ENCODE assay signal across 11 cellular contexts in genomic region chr9:81819859-81820546, GRCh38.
DNase-seq lines count a peak whose midpoint lies in the region; ATAC-seq, FAIRE-seq and TF ChIP-seq lines count a peak whose summit lies in the region.
"Had no signal": no experiment of that assay in that cellular context is flagged by ENCODE, and none has a peak within 500 bp of the region (broad histone marks: within the 10 kb centered on the region; RNA-seq: fewer than 3 reads in every experiment).

No MANE protein-coding gene starts in this region.

- CTCF ChIA-PET in HEK293 (lab: Yijun Ruan, JAX): no interaction called here
- CTCF ChIA-PET in H1 (lab: Charles Lee; ENCODE audit: partially characterized antibody): interaction anchor here (0.6 to 1.1 kb wide), 2 partner anchors 21 to 152 kb away, joined by 3 read pairs; no protein-coding TSS in a partner anchor

- no peaks in the 10 kb centered on the region for H4K20me1 ChIP-seq in H1 (replicated peaks in 1 of 2; ENCODE audit: control insufficient read depth in 1 of 2, insufficient read depth in 2 of 2, low read length in 2 of 2)

- H3K4ac ChIP-seq in H1 (replicated peaks; ENCODE audit: insufficient read length, low read depth, low read length) (no peak overlapping the region), mesenchymal stem cell (ENCODE audit: low read depth in 1 of 2, low read length in 2 of 2) (peak overlapping the region in 1 of 2 experiments; percentile 49)

- WGBS in H1 (ENCODE audit: extremely low coverage in 1 of 2, insufficient coverage in 1 of 2, insufficient read length in 1 of 2, insufficient replicate concordance in 2 of 2, low coverage in 1 of 2, low lambda C conversion rate in 2 of 2, missing lambda C conversion rate in 1 of 2), 2 experiments: 35% methylated on average over 8 of the region's 8 CpGs; no CpG with 5 or more reads in 1 of the 2 experiments
- 39% methylated on average over 7 of the region's 8 CpGs for WGBS in mesenchymal stem cell
- 43 to 45% methylated on average over 7 to 8 of the region's 8 CpGs for WGBS in testis, 2 donors

- intact Hi-C loops in testis (cut with DNase I; ENCODE audit: low total_unique reads): no loop called here

- H3K14ac ChIP-seq in H1 (ENCODE audit: insufficient read length) (no peak overlapping the region), mesenchymal stem cell (ENCODE audit: low read length in 2 of 2) (peak overlapping the region in 1 of 2 experiments; percentile 65)

- H2AFZ ChIP-seq in H1 (ENCODE audit: low read length): peak overlapping the region; percentile 72; the same call in 1 of the 2 replicates
- no peak overlapping the region for H2AFZ ChIP-seq in mesenchymal stem cell (ENCODE audit: low read depth, low read length)

- peaks cover 2% of the 10 kb centered on the region; the same call in 1 of the 2 replicates for H3K4me1 ChIP-seq in HEK293 (ENCODE audit: control insufficient read depth, insufficient read depth, low read length)
- H3K4me1 ChIP-seq in H1 (replicated peaks in 1 of 4; ENCODE audit: control insufficient read depth in 3 of 4, insufficient read depth in 4 of 4, low read length in 3 of 4): peaks cover 5 to 18% (median 14%) of the 10 kb centered on the region in 4 experiments
- peaks cover 9% of the 10 kb centered on the region for H3K4me1 ChIP-seq in mesenchymal stem cell (ENCODE audit: control insufficient read depth, insufficient read depth, low read depth, low read length)
- peaks cover 8% of the 10 kb centered on the region for H3K4me1 ChIP-seq in testis

- H3K23me2 ChIP-seq in H1 (ENCODE audit: low read depth, low read length): no peaks in the 10 kb centered on the region

- H3K4me2 ChIP-seq in H1 (ENCODE audit: insufficient read depth in 1 of 2, low read depth in 2 of 2, low read length in 2 of 2) (peak overlapping the region; percentile 32 to 55), mesenchymal stem cell (ENCODE audit: low read length, poor library complexity, severe bottlenecking) (no peak overlapping the region)

- H2AK5ac ChIP-seq in H1 (ENCODE audit: low read depth, low read length): no peak overlapping the region
- no peak overlapping the region for H2AK5ac ChIP-seq in mesenchymal stem cell (ENCODE audit: low read length, severe bottlenecking)

- no peak overlapping the region for H3K23ac ChIP-seq in H1 (ENCODE audit: insufficient read length)
- no peak overlapping the region for H3K23ac ChIP-seq in mesenchymal stem cell (ENCODE audit: low read length in 2 of 2)

- H2BK12ac ChIP-seq in H1 (ENCODE audit: low read depth, low read length) (no peak overlapping the region), mesenchymal stem cell (ENCODE audit: low read length in 2 of 2) (peak overlapping the region in 1 of 2 experiments; percentile 42)

- H3K18ac ChIP-seq in H1 (ENCODE audit: extremely low read depth, low read length): no peak overlapping the region
- peak overlapping the region in 1 of 2 experiments; percentile 57 for H3K18ac ChIP-seq in mesenchymal stem cell (ENCODE audit: low read depth in 1 of 2, low read length in 2 of 2)

- no peaks in the 10 kb centered on the region for H3K36me3 ChIP-seq in HEK293 (ENCODE audit: control insufficient read depth in 2 of 2, insufficient read depth in 1 of 2, low read length in 2 of 2)
- no peaks in the 10 kb centered on the region for H3K36me3 ChIP-seq in H1 (ENCODE audit: control insufficient read depth in 2 of 4, insufficient read depth in 4 of 4, low read length in 3 of 4)
- no peaks in the 10 kb centered on the region for H3K36me3 ChIP-seq in mesenchymal stem cell (ENCODE audit: control insufficient read depth in 1 of 2, insufficient read depth in 2 of 2, low read depth in 1 of 2, low read length in 2 of 2)
- no peaks in the 10 kb centered on the region for H3K36me3 ChIP-seq in testis (ENCODE audit: low read depth, missing control alignments)
- H3K36me3 ChIP-seq: right atrium auricular region had no signal

- peak overlapping the region; percentile 45 for H2BK120ac ChIP-seq in H1 (replicated peaks; ENCODE audit: low read depth, low read length)
- no peak overlapping the region for H2BK120ac ChIP-seq in mesenchymal stem cell (ENCODE audit: low read depth, low read length)

- no peak for ATAC-seq in HG02588 (IDR thresholded peaks at IDR 0.05; ENCODE audit: unreplicated experiment)
- ATAC-seq: CD8-positive, alpha-beta T cell had no signal

- no peak overlapping the region for H3K56ac ChIP-seq in H1 (replicated peaks; ENCODE audit: insufficient read length, low read depth, low read length)

- H2BK15ac ChIP-seq in H1 (ENCODE audit: low read length): 0 out of 2 replicates have a peak overlapping the region, but pooled peaks have one; percentile 50
- H2BK15ac ChIP-seq in mesenchymal stem cell (ENCODE audit: low read depth, poor library complexity, severe bottlenecking): no peak overlapping the region

- no peaks in the 10 kb centered on the region for H3K79me1 ChIP-seq in H1 (ENCODE audit: low read depth, low read length)
- H3K79me1 ChIP-seq in mesenchymal stem cell (replicated peaks; ENCODE audit: low read length, poor library complexity, severe bottlenecking): no peaks in the 10 kb centered on the region

- FAIRE-seq in H1 (lab: Jason Lieb, UNC): no peak

- no peaks in the 10 kb centered on the region for H3K79me2 ChIP-seq in H1 (ENCODE audit: control insufficient read depth in 1 of 2, insufficient read depth in 2 of 2, low read length in 2 of 2)

- H4K91ac ChIP-seq in H1 (replicated peaks; ENCODE audit: insufficient read length, low read length) (no peak overlapping the region), mesenchymal stem cell (ENCODE audit: low read length) (no peak overlapping the region)

- H3K9ac ChIP-seq in H1 (replicated peaks in 1 of 4; ENCODE audit: extremely low read depth in 1 of 4, low read depth in 3 of 4, low read length in 3 of 4) (no peak overlapping the region), mesenchymal stem cell (ENCODE audit: low read length) (no peak overlapping the region)

- TF ChIP-seq EP300 in H1 (IDR thresholded peaks at IDR 0.05; ENCODE audit: borderline replicate concordance in 1 of 2, low read depth in 2 of 2, low read length in 2 of 2): no peak

- no peaks in the 10 kb centered on the region for H3K9me3 ChIP-seq in HEK293 (ENCODE audit: control insufficient read depth, insufficient read depth, low read depth, low read length)
- no peaks in the 10 kb centered on the region for H3K9me3 ChIP-seq in H1 (ENCODE audit: insufficient read depth in 2 of 2, low read depth in 1 of 2, low read length in 1 of 2)
- H3K9me3 ChIP-seq in mesenchymal stem cell (ENCODE audit: control insufficient read depth, low read length): no peaks in the 10 kb centered on the region
- no peaks in the 10 kb centered on the region for H3K9me3 ChIP-seq in testis
- H3K9me3 ChIP-seq: right atrium auricular region had no signal

- H4K8ac ChIP-seq in H1 (ENCODE audit: extremely low read depth, insufficient read depth, low read length) (no peak overlapping the region), mesenchymal stem cell (ENCODE audit: low read length) (peak overlapping the region; percentile 14)

- H2BK20ac ChIP-seq in H1 (ENCODE audit: low read length): 0 out of 2 replicates have a peak overlapping the region, but pooled peaks have one; percentile 34

- no peak overlapping the region for H4K5ac ChIP-seq in H1 (ENCODE audit: insufficient read length, low read depth, low read length)

- no peak; a peak in 1 of 4 replicates for TF ChIP-seq RAD21 in H1 (IDR thresholded peaks at IDR 0.05 in 1 of 2, conservative IDR thresholded peaks at IDR 0.05 in 1 of 2; ENCODE audit: low read depth in 2 of 2, low read length in 2 of 2)

- no peak for DNase-seq in H1 (ENCODE audit: low read depth in 1 of 2, low spot score in 2 of 2)
- no peak for DNase-seq in mesenchymal stem cell
- DNase-seq in testis: peak; percentile 23
- no peak for DNase-seq in NCI-H524 (lab: John Stamatoyannopoulos, UW)
- DNase-seq in NCI-H510A treated with DMSO at 0.1 percent for 48 hours (lab: John Stamatoyannopoulos, UW): no peak
- DNase-seq in COLO829 (ENCODE audit: low spot score): no peak
- DNase-seq: CD8-positive, alpha-beta T cell; Karpas-422 had no signal

- H2BK5ac ChIP-seq in H1 (ENCODE audit: low read depth, low read length) (no peak overlapping the region), mesenchymal stem cell (ENCODE audit: low read depth, low read length, poor library complexity, severe bottlenecking) (no peak overlapping the region)

- POLR2A ChIA-PET in HEK293 (lab: Yijun Ruan, JAX) (interaction anchor here (0.5 kb wide), 1 partner anchor 772 kb away, joined by 3 read pairs; no protein-coding TSS in a partner anchor), H1 (lab: Charles Lee; ENCODE audit: partially characterized antibody) (no interaction called here)

- TF ChIP-seq POLR2A in H1 (IDR thresholded peaks at IDR 0.05; ENCODE audit: control extremely low read depth in 1 of 2, low read depth in 2 of 2, low read length in 2 of 2): no peak
- TF ChIP-seq POLR2A in testis (IDR thresholded peaks at IDR 0.05): no peak

- TF ChIP-seq CTCF in HEK293 (tag by site-specific recombination; IDR thresholded peaks at IDR 0.05): no peak
- no peak for TF ChIP-seq CTCF in H1 (IDR thresholded peaks at IDR 0.05; ENCODE audit: control extremely low read depth in 1 of 3, insufficient read depth in 1 of 3, low read depth in 1 of 3, low read length in 3 of 3)
- TF ChIP-seq CTCF in testis (IDR thresholded peaks at IDR 0.05): no peak

- H3K27me3 ChIP-seq in H1 (replicated peaks in 1 of 4; ENCODE audit: control insufficient read depth in 3 of 4, extremely low read depth in 1 of 4, insufficient read depth in 3 of 4, low read length in 3 of 4) (peaks cover 0 to 3% (median 0%) of the 10 kb centered on the region in 4 experiments; a peak in 2 of 7 replicates), mesenchymal stem cell (ENCODE audit: control insufficient read depth in 1 of 2, insufficient read depth in 1 of 2, low read length in 2 of 2) (no peaks in the 10 kb centered on the region), testis (no peaks in the 10 kb centered on the region)
- H3K27me3 ChIP-seq: right atrium auricular region had no signal

- no peak overlapping the region for H3K27ac ChIP-seq in HEK293 (ENCODE audit: extremely low read depth, low read depth, low read length)
- no peak overlapping the region for H3K27ac ChIP-seq in H1 (ENCODE audit: low read depth, low read length)
- no peak overlapping the region for H3K27ac ChIP-seq in mesenchymal stem cell (ENCODE audit: low read length, poor library complexity, severe bottlenecking)
- peak overlapping the region in 1 of 2 donors; percentile 63 for H3K27ac ChIP-seq in testis
- H3K27ac ChIP-seq: right atrium auricular region had no signal

- H3K4me3 ChIP-seq in HEK293 (ENCODE audit: low read depth, low read length) (no peak overlapping the region), H1 (ENCODE audit: extremely low read depth in 1 of 4, insufficient read depth in 2 of 4, low read depth in 3 of 4, low read length in 4 of 4) (no peak overlapping the region; a peak in 1 of 8 replicates), mesenchymal stem cell (ENCODE audit: insufficient read depth in 1 of 2, low read depth in 1 of 2, low read length in 2 of 2) (no peak overlapping the region), testis (no peak overlapping the region)
- H3K4me3 ChIP-seq: right atrium auricular region had no signal

TF ChIP-seq in HEK293, 187 proteins besides CTCF, POLR2A, EP300 and RAD21 (continues in another document):
- TF ChIP-seq SP2 (tag by site-specific recombination; IDR thresholded peaks at IDR 0.05): no peak

TF ChIP-seq in H1, 55 proteins besides CTCF, POLR2A, EP300 and RAD21 (continues in another document):
- no peak for TF ChIP-seq CBX8 (IDR thresholded peaks at IDR 0.05; ENCODE audit: borderline replicate concordance, low read depth, low read length)
